Comparison of ENCODE assay signal across 1 cellular context in the genomic region with DNA sequence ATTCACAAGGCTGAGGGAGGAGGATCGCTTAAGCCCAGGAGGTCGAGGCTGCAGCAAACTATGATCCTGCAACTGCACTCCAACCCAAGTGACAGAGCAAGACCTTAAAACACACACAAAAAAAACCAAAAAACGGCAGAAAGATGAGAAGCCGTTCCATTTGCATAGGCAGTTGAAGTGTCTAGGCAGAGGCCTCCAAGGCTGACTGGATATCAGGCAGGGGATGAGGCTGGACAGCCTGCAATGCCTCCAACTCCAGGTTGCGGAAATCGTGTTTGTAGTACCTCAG.
TF ChIP-seq lines count a peak whose summit lies in the region.

No MANE protein-coding gene starts in this region.

TF ChIP-seq in HepG2, 621 proteins besides CTCF, POLR2A, EP300 and RAD21 (continued from another document and continues in another):
- no peak for TF ChIP-seq NBN (conservative IDR thresholded peaks at IDR 0.05)
- TF ChIP-seq GABPA (IDR thresholded peaks at IDR 0.05; ENCODE audit: low read depth, low read length) = no peak
- no peak for TF ChIP-seq GABPA (CRISPR knock-in tag; IDR thresholded peaks at IDR 0.05; ENCODE audit: low read depth)
- TF ChIP-seq ZNF44 (CRISPR knock-in tag; IDR thresholded peaks at IDR 0.05) = no peak
- TF ChIP-seq, protein P1, sequence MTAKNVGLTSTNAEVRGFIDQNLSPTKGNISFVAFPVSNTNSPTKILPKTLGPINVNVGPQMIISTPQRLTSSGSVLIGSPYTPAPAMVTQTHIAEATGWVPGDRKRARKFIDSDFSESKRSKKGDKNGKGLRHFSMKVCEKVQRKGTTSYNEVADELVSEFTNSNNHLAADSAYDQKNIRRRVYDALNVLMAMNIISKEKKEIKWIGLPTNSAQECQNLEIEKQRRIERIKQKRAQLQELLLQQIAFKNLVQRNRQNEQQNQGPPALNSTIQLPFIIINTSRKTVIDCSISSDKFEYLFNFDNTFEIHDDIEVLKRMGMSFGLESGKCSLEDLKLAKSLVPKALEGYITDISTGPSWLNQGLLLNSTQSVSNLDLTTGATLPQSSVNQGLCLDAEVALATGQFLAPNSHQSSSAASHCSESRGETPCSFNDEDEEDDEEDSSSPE (CRISPR knock-in tag; IDR thresholded peaks at IDR 0.05) = no peak
- TF ChIP-seq GTF3A (CRISPR knock-in tag; conservative IDR thresholded peaks at IDR 0.05) = no peak
- TF ChIP-seq ZNF776 (CRISPR knock-in tag; IDR thresholded peaks at IDR 0.05) = no peak
- no peak for TF ChIP-seq XRCC5 (optimal IDR thresholded peaks at IDR 0.05; ENCODE audit: low read length)
- TF ChIP-seq GZF1 (CRISPR knock-in tag; IDR thresholded peaks at IDR 0.05) = 0 out of 2 replicates have a peak, but pooled peaks have one; percentile 30
- no peak for TF ChIP-seq ZNF331 (CRISPR knock-in tag; IDR thresholded peaks at IDR 0.05)
- TF ChIP-seq ZBTB20 (CRISPR knock-in tag; IDR thresholded peaks at IDR 0.05; ENCODE audit: borderline replicate concordance, low read depth) = no peak
- TF ChIP-seq ZNF101 (CRISPR knock-in tag; IDR thresholded peaks at IDR 0.05; ENCODE audit: borderline replicate concordance, low read depth) = no peak
- TF ChIP-seq RARG (CRISPR knock-in tag; IDR thresholded peaks at IDR 0.05; ENCODE audit: low read depth) = no peak
- TF ChIP-seq ZNF687 (CRISPR knock-in tag; IDR thresholded peaks at IDR 0.05) = no peak
- no peak for TF ChIP-seq TOPORS (CRISPR knock-in tag; IDR thresholded peaks at IDR 0.05)
- peak; percentile 17 for TF ChIP-seq ZNF407 (CRISPR knock-in tag; IDR thresholded peaks at IDR 0.05; ENCODE audit: not compliant biosample characterization)
- no peak for TF ChIP-seq BCL3 (CRISPR knock-in tag; IDR thresholded peaks at IDR 0.05)
- TF ChIP-seq MLLT10 (CRISPR knock-in tag; IDR thresholded peaks at IDR 0.05) = no peak
- TF ChIP-seq PITX1 (CRISPR knock-in tag; IDR thresholded peaks at IDR 0.05) = no peak
- TF ChIP-seq LBX2 (CRISPR knock-in tag; IDR thresholded peaks at IDR 0.05; ENCODE audit: borderline replicate concordance) = no peak
- no peak for TF ChIP-seq ZNF567 (CRISPR knock-in tag; IDR thresholded peaks at IDR 0.05; ENCODE audit: borderline replicate concordance)
- no peak for TF ChIP-seq TEF (CRISPR knock-in tag; IDR thresholded peaks at IDR 0.05)
- no peak for TF ChIP-seq NCOA5 (CRISPR knock-in tag; IDR thresholded peaks at IDR 0.05)
- TF ChIP-seq KLF16 (CRISPR knock-in tag; IDR thresholded peaks at IDR 0.05) = no peak
- TF ChIP-seq, protein P2, sequence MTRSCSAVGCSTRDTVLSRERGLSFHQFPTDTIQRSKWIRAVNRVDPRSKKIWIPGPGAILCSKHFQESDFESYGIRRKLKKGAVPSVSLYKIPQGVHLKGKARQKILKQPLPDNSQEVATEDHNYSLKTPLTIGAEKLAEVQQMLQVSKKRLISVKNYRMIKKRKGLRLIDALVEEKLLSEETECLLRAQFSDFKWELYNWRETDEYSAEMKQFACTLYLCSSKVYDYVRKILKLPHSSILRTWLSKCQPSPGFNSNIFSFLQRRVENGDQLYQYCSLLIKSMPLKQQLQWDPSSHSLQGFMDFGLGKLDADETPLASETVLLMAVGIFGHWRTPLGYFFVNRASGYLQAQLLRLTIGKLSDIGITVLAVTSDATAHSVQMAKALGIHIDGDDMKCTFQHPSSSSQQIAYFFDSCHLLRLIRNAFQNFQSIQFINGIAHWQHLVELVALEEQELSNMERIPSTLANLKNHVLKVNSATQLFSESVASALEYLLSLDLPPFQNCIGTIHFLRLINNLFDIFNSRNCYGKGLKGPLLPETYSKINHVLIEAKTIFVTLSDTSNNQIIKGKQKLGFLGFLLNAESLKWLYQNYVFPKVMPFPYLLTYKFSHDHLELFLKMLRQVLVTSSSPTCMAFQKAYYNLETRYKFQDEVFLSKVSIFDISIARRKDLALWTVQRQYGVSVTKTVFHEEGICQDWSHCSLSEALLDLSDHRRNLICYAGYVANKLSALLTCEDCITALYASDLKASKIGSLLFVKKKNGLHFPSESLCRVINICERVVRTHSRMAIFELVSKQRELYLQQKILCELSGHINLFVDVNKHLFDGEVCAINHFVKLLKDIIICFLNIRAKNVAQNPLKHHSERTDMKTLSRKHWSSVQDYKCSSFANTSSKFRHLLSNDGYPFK (CRISPR knock-in tag; IDR thresholded peaks at IDR 0.05; ENCODE audit: borderline replicate concordance) = no peak
- TF ChIP-seq ZNF619 (CRISPR knock-in tag; IDR thresholded peaks at IDR 0.05) = no peak
- TF ChIP-seq HNRNPK (IDR thresholded peaks at IDR 0.05; ENCODE audit: low read depth, low read length, poor library complexity, severe bottlenecking) = no peak
- no peak for TF ChIP-seq FOSL1 (CRISPR knock-in tag; IDR thresholded peaks at IDR 0.05; ENCODE audit: borderline replicate concordance)
- peak; percentile 79; the same call in 1 of the 2 replicates for TF ChIP-seq IRF2 (CRISPR knock-in tag; IDR thresholded peaks at IDR 0.05)
- TF ChIP-seq ZNF878 (CRISPR knock-in tag; IDR thresholded peaks at IDR 0.05) = no peak
- no peak for TF ChIP-seq ZFP37 (CRISPR knock-in tag; IDR thresholded peaks at IDR 0.05; ENCODE audit: borderline replicate concordance)
- no peak for TF ChIP-seq ATF3 (CRISPR knock-in tag; IDR thresholded peaks at IDR 0.05)
- no peak for TF ChIP-seq ZNF30 (CRISPR knock-in tag; IDR thresholded peaks at IDR 0.05)
- no peak for TF ChIP-seq ZBTB14 (CRISPR knock-in tag; IDR thresholded peaks at IDR 0.05)
